20 cellular contexts compared by ENCODE assay signal in the genomic region with DNA sequence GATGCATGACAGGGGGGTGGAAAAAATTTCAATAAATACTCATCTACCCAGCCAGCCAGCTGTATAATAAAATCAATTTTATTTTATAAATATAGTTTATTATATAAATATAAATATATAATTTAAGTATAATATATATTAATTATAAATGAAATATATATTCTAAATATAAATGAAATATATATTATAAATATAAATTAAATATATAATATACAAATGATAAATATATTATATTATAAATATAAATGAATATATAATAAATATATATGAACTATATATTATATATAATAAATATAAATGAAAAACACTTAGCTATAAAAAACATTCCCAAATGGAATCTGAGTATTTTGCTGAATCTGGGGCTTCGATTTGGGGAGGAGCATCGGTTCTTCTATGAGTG.
A peak's percentile ranks its signal among the peaks of the same experiment; 100 is the strongest.
DNase-seq lines count a peak whose midpoint lies in the region; ATAC-seq, FAIRE-seq and TF ChIP-seq lines count a peak whose summit lies in the region.
"Had no signal": no experiment of that assay in that cellular context is flagged by ENCODE, and none has a peak within 500 bp of the region (broad histone marks: within the 10 kb centered on the region; RNA-seq: fewer than 3 reads in every experiment).

No MANE protein-coding gene starts in this region.

- no peak for ATAC-seq in HG02938 (IDR thresholded peaks at IDR 0.05; ENCODE audit: unreplicated experiment)
- ATAC-seq in HG02884 (IDR thresholded peaks at IDR 0.05; ENCODE audit: unreplicated experiment): no peak
- ATAC-seq: CD8-positive, alpha-beta T cell; GM12878; GM23338; HCT116 had no signal

- FAIRE-seq in RCC 7860 (lab: Jason Lieb, UNC) (peak; percentile 96), colon (lab: Jason Lieb, UNC) (peak; percentile 97), kidney (lab: Jason Lieb, UNC) (peak; percentile 98)
- FAIRE-seq: GM12878, GM19239 had no signal

- TF ChIP-seq CTCF in kidney (IDR thresholded peaks at IDR 0.05; ENCODE audit: borderline replicate concordance, extremely low read depth, insufficient read depth): no peak

- no peaks in the 10 kb centered on the region for H3K36me3 ChIP-seq in kidney (ENCODE audit: control insufficient read depth in 1 of 2, insufficient read depth in 2 of 2, low read length in 2 of 2)
- H3K36me3 ChIP-seq: BLaER1 had no signal

- DNase-seq in RCC 7860 (ENCODE audit: low spot score) (no peak), kidney (no peak), iPS-NIHi11 (ENCODE audit: low spot score) (no peak)
- DNase-seq in activated CD8-positive, alpha-beta memory T cell treated with anti-CD3 and anti-CD28 coated beads for 24 hours: no peak
- DNase-seq: Caco-2; CD4-positive, CD25-positive, alpha-beta regulatory T cell; CD8-positive, alpha-beta T cell; DMS153; DND-41; GDM1; H9 had no signal

- no peaks in the 10 kb centered on the region for H3K4me1 ChIP-seq in kidney (ENCODE audit: control insufficient read depth in 1 of 2, insufficient read depth in 1 of 2, low read depth in 1 of 2, low read length in 2 of 2)
- H3K4me1 ChIP-seq: BLaER1, Caco-2 had no signal

- no peak overlapping the region for H3K9ac ChIP-seq in kidney (ENCODE audit: low read length in 2 of 2)
- H3K9ac ChIP-seq: BLaER1 had no signal

- intact Hi-C loops in kidney (cut with DNase I): no loop called here

- H3K27ac ChIP-seq in kidney (ENCODE audit: low read depth in 2 of 2, low read length in 2 of 2): no peak overlapping the region
- H3K27ac ChIP-seq: BLaER1, C4-2B had no signal

- H3K9me3 ChIP-seq in kidney (ENCODE audit: control insufficient read depth in 1 of 2, low read length in 2 of 2): no peaks in the 10 kb centered on the region
- H3K9me3 ChIP-seq: Caco-2 had no signal

- no peak overlapping the region for H3K4me3 ChIP-seq in kidney (ENCODE audit: low read length in 2 of 2)
- H3K4me3 ChIP-seq: BLaER1, GM12878, GM23338 had no signal
